1 cellular context compared by ENCODE assay signal in the genomic region with DNA sequence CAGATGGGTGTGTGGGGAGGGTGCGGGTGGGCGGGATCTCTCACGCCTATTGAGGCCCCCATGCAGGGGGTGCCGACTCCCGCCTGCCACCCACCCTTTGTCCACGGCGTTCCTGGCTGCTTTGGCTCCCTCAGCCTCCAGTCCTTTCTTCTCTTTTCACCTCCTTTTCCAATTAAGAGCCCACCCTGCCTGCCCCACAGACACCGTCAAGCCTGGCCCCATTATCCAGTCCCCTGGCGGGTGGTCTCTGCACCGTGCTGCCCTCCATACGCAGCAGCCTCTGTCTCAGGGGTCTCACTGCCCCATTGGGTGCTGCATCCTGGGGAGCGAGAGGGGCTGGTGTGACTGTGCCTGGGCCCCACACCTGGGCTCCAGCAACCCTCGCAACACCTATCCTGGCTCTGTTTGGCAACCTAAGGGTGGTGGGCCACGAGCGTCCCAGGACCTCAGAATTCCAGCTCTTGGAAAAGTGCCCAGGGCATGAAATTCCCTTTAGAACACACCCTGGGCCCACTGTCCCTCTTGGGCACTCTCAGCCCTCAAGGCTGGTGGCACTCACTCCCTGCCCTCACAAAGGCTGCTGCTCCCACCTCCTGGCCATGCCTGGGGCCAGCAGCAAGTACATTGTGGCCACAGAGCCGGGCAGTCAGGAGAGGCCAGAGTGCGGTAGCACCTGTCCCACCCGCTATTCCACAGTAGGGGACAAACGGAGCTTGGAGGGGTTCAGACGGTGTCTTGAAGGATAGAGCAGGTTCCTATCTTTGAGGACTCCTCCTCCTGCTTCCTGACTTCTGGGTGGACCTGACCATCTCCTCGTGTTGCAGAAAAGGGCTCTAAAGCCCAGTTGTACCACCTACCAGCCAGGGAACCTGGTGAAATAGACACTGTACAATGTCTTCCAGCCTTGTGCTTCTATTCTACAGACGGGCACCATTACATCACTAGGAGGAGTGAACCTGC.
TF ChIP-seq lines count a peak whose summit lies in the region.

No MANE protein-coding gene starts in this region.

TF ChIP-seq in WTC11, 78 proteins besides CTCF, POLR2A, EP300 and RAD21:
- TF ChIP-seq, protein P1, sequence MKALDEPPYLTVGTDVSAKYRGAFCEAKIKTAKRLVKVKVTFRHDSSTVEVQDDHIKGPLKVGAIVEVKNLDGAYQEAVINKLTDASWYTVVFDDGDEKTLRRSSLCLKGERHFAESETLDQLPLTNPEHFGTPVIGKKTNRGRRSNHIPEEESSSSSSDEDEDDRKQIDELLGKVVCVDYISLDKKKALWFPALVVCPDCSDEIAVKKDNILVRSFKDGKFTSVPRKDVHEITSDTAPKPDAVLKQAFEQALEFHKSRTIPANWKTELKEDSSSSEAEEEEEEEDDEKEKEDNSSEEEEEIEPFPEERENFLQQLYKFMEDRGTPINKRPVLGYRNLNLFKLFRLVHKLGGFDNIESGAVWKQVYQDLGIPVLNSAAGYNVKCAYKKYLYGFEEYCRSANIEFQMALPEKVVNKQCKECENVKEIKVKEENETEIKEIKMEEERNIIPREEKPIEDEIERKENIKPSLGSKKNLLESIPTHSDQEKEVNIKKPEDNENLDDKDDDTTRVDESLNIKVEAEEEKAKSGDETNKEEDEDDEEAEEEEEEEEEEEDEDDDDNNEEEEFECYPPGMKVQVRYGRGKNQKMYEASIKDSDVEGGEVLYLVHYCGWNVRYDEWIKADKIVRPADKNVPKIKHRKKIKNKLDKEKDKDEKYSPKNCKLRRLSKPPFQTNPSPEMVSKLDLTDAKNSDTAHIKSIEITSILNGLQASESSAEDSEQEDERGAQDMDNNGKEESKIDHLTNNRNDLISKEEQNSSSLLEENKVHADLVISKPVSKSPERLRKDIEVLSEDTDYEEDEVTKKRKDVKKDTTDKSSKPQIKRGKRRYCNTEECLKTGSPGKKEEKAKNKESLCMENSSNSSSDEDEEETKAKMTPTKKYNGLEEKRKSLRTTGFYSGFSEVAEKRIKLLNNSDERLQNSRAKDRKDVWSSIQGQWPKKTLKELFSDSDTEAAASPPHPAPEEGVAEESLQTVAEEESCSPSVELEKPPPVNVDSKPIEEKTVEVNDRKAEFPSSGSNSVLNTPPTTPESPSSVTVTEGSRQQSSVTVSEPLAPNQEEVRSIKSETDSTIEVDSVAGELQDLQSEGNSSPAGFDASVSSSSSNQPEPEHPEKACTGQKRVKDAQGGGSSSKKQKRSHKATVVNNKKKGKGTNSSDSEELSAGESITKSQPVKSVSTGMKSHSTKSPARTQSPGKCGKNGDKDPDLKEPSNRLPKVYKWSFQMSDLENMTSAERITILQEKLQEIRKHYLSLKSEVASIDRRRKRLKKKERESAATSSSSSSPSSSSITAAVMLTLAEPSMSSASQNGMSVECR (CRISPR knock-in tag; IDR thresholded peaks at IDR 0.05; ENCODE audit: borderline replicate concordance): no peak
- TF ChIP-seq USF2 (CRISPR knock-in tag; IDR thresholded peaks at IDR 0.05): no peak
- no peak for TF ChIP-seq NR2C2 (CRISPR knock-in tag; IDR thresholded peaks at IDR 0.05)
- no peak for TF ChIP-seq CREM (CRISPR knock-in tag; IDR thresholded peaks at IDR 0.05)
- TF ChIP-seq NFE2L1 (CRISPR knock-in tag; IDR thresholded peaks at IDR 0.05): no peak
- TF ChIP-seq NR1H2 (CRISPR knock-in tag; IDR thresholded peaks at IDR 0.05): no peak
- no peak for TF ChIP-seq ZNF219 (CRISPR knock-in tag; IDR thresholded peaks at IDR 0.05; ENCODE audit: borderline replicate concordance)
- TF ChIP-seq, protein P2, sequence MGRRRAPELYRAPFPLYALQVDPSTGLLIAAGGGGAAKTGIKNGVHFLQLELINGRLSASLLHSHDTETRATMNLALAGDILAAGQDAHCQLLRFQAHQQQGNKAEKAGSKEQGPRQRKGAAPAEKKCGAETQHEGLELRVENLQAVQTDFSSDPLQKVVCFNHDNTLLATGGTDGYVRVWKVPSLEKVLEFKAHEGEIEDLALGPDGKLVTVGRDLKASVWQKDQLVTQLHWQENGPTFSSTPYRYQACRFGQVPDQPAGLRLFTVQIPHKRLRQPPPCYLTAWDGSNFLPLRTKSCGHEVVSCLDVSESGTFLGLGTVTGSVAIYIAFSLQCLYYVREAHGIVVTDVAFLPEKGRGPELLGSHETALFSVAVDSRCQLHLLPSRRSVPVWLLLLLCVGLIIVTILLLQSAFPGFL (CRISPR knock-in tag; IDR thresholded peaks at IDR 0.05; ENCODE audit: borderline replicate concordance): no peak
- TF ChIP-seq, protein P3, sequence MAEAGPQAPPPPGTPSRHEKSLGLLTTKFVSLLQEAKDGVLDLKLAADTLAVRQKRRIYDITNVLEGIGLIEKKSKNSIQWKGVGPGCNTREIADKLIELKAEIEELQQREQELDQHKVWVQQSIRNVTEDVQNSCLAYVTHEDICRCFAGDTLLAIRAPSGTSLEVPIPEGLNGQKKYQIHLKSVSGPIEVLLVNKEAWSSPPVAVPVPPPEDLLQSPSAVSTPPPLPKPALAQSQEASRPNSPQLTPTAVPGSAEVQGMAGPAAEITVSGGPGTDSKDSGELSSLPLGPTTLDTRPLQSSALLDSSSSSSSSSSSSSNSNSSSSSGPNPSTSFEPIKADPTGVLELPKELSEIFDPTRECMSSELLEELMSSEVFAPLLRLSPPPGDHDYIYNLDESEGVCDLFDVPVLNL (CRISPR knock-in tag; IDR thresholded peaks at IDR 0.05; ENCODE audit: borderline replicate concordance, low read depth): no peak
- TF ChIP-seq TP53 (CRISPR knock-in tag; IDR thresholded peaks at IDR 0.05): no peak
- TF ChIP-seq IRF2 (CRISPR knock-in tag; IDR thresholded peaks at IDR 0.05; ENCODE audit: borderline replicate concordance, low read depth): no peak
